Comparison of ENCODE assay signal across 1 cellular context in the genomic region with DNA sequence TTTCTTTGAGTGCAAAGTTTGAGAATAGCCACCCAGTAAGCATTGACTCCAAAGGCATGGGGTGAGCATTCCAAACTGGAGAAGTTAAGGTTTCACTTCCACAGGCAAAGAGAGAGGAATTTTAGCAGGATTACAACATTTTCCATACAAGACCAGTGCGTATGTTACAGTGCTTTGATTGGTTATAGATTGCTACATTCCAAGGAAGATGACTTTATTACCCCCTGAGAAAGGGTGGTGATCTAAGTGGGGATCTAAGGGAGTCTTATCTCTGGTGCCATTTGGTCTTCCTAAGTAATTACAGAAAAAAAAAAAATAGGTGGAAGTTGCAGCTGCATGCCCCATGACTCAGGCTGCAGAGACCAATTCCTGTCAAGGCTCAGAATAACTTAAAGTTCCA.
TF ChIP-seq lines count a peak whose summit lies in the region.

No MANE protein-coding gene starts in this region.

TF ChIP-seq in K562, 482 proteins besides CTCF, POLR2A, EP300 and RAD21 (continues in another document):
- TF ChIP-seq TEAD4 (IDR thresholded peaks at IDR 0.05; ENCODE audit: low read length), result peak; percentile 63
- no peak for TF ChIP-seq TEAD4 (CRISPR knock-in tag; IDR thresholded peaks at IDR 0.05; ENCODE audit: borderline replicate concordance)
- TF ChIP-seq POLR2AphosphoS2 (IDR thresholded peaks at IDR 0.05; ENCODE audit: low read length), result no peak
- 0 out of 4 replicates have a peak, but pooled peaks of 1 of the 2 experiments have one; percentile 11 for TF ChIP-seq FOXA3 (CRISPR knock-in tag; conservative IDR thresholded peaks at IDR 0.05 in 1 of 2, IDR thresholded peaks at IDR 0.05 in 1 of 2)
- TF ChIP-seq EHMT2 (IDR thresholded peaks at IDR 0.05), result no peak
- TF ChIP-seq, protein P1, sequence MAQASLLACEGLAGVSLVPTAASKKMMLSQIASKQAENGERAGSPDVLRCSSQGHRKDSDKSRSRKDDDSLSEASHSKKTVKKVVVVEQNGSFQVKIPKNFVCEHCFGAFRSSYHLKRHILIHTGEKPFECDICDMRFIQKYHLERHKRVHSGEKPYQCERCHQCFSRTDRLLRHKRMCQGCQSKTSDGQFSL (CRISPR knock-in tag; IDR thresholded peaks at IDR 0.05), result no peak
- TF ChIP-seq, protein P1 (tag; IDR thresholded peaks at IDR 0.05), result no peak
- TF ChIP-seq U2AF1 (optimal IDR thresholded peaks at IDR 0.05; ENCODE audit: low read depth, low read length), result no peak
- TF ChIP-seq CEBPG (CRISPR knock-in tag; IDR thresholded peaks at IDR 0.05), result no peak
- 0 out of 4 replicates have a peak, but pooled peaks of 1 of the 2 experiments have one; percentile 22 for TF ChIP-seq CEBPG (tag; conservative IDR thresholded peaks at IDR 0.05 in 1 of 2, IDR thresholded peaks at IDR 0.05 in 1 of 2)
- no peak for TF ChIP-seq CBX2 (IDR thresholded peaks at IDR 0.05; ENCODE audit: insufficient read depth, low read length, poor library complexity, severe bottlenecking)
- no peak for TF ChIP-seq SMC3 (conservative IDR thresholded peaks at IDR 0.05; ENCODE audit: insufficient read depth, low read depth, low read length)
- TF ChIP-seq CBFA2T2 (conservative IDR thresholded peaks at IDR 0.05), result peak; percentile 54; the same call in 1 of the 2 replicates
- TF ChIP-seq RBM14 (IDR thresholded peaks at IDR 0.05; ENCODE audit: borderline replicate concordance, insufficient read depth, low read depth, low read length), result no peak
- no peak for TF ChIP-seq ZBED1 (IDR thresholded peaks at IDR 0.05)
- no peak for TF ChIP-seq CCAR2 (IDR thresholded peaks at IDR 0.05; ENCODE audit: low read depth, low read length)
- no peak for TF ChIP-seq ESRRA (IDR thresholded peaks at IDR 0.05; ENCODE audit: borderline replicate concordance, low read depth)
- no peak for TF ChIP-seq ZNF764 (CRISPR knock-in tag; IDR thresholded peaks at IDR 0.05; ENCODE audit: low read depth)
- no peak for TF ChIP-seq HMGXB4 (CRISPR knock-in tag; IDR thresholded peaks at IDR 0.05)
- no peak for TF ChIP-seq HDAC6 (IDR thresholded peaks at IDR 0.05; ENCODE audit: low read depth, low read length)
- no peak for TF ChIP-seq HDAC2 (IDR thresholded peaks at IDR 0.05)
- TF ChIP-seq ZC3H4 (CRISPR knock-in tag; IDR thresholded peaks at IDR 0.05; ENCODE audit: borderline replicate concordance), result no peak
- peak; percentile 41; the same call in 1 of the 2 replicates for TF ChIP-seq TAL1 (IDR thresholded peaks at IDR 0.05)
- TF ChIP-seq NUFIP1 (IDR thresholded peaks at IDR 0.05; ENCODE audit: partially characterized antibody), result no peak
- TF ChIP-seq GABPA (tag; conservative IDR thresholded peaks at IDR 0.05; ENCODE audit: low read depth), result no peak
- no peak for TF ChIP-seq ZNF140 (CRISPR knock-in tag; IDR thresholded peaks at IDR 0.05)
- no peak for TF ChIP-seq DACH1 (IDR thresholded peaks at IDR 0.05; ENCODE audit: partially characterized antibody)
- TF ChIP-seq RBM25 (IDR thresholded peaks at IDR 0.05; ENCODE audit: low read depth, low read length, severe bottlenecking), result no peak
- TF ChIP-seq ZNF384 (IDR thresholded peaks at IDR 0.05; ENCODE audit: low read depth, low read length), result peak; percentile 81
- TF ChIP-seq BCOR (IDR thresholded peaks at IDR 0.05), result no peak
- TF ChIP-seq SIN3A (IDR thresholded peaks at IDR 0.05; ENCODE audit: borderline replicate concordance in 2 of 2, control insufficient read depth in 1 of 2, low read depth in 2 of 2, low read length in 2 of 2), result no peak
- TF ChIP-seq ELF4 (CRISPR knock-in tag; IDR thresholded peaks at IDR 0.05), result 0 out of 2 replicates have a peak, but pooled peaks have one; percentile 20
- peak; percentile 62 for TF ChIP-seq CBFA2T3 (IDR thresholded peaks at IDR 0.05)
- no peak for TF ChIP-seq FOXP1 (CRISPR knock-in tag; IDR thresholded peaks at IDR 0.05)
- TF ChIP-seq HOXB6 (CRISPR knock-in tag; IDR thresholded peaks at IDR 0.05; ENCODE audit: borderline replicate concordance), result no peak
- no peak for TF ChIP-seq ETV1 (tag; conservative IDR thresholded peaks at IDR 0.05; ENCODE audit: low read depth)
- no peak for TF ChIP-seq PREB (CRISPR knock-in tag; IDR thresholded peaks at IDR 0.05)
- no peak for TF ChIP-seq PHF8 (IDR thresholded peaks at IDR 0.05; ENCODE audit: borderline replicate concordance, low read length)
- no peak for TF ChIP-seq GTF2E2 (tag; IDR thresholded peaks at IDR 0.05)
- TF ChIP-seq NKRF (IDR thresholded peaks at IDR 0.05; ENCODE audit: borderline replicate concordance), result no peak
- TF ChIP-seq, protein P2, sequence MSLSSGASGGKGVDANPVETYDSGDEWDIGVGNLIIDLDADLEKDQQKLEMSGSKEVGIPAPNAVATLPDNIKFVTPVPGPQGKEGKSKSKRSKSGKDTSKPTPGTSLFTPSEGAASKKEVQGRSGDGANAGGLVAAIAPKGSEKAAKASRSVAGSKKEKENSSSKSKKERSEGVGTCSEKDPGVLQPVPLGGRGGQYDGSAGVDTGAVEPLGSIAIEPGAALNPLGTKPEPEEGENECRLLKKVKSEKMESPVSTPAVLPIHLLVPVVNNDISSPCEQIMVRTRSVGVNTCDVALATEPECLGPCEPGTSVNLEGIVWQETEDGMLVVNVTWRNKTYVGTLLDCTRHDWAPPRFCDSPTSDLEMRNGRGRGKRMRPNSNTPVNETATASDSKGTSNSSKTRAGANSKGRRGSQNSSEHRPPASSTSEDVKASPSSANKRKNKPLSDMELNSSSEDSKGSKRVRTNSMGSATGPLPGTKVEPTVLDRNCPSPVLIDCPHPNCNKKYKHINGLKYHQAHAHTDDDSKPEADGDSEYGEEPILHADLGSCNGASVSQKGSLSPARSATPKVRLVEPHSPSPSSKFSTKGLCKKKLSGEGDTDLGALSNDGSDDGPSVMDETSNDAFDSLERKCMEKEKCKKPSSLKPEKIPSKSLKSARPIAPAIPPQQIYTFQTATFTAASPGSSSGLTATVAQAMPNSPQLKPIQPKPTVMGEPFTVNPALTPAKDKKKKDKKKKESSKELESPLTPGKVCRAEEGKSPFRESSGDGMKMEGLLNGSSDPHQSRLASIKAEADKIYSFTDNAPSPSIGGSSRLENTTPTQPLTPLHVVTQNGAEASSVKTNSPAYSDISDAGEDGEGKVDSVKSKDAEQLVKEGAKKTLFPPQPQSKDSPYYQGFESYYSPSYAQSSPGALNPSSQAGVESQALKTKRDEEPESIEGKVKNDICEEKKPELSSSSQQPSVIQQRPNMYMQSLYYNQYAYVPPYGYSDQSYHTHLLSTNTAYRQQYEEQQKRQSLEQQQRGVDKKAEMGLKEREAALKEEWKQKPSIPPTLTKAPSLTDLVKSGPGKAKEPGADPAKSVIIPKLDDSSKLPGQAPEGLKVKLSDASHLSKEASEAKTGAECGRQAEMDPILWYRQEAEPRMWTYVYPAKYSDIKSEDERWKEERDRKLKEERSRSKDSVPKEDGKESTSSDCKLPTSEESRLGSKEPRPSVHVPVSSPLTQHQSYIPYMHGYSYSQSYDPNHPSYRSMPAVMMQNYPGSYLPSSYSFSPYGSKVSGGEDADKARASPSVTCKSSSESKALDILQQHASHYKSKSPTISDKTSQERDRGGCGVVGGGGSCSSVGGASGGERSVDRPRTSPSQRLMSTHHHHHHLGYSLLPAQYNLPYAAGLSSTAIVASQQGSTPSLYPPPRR (CRISPR knock-in tag; IDR thresholded peaks at IDR 0.05; ENCODE audit: borderline replicate concordance), result no peak
- TF ChIP-seq GTF2F1 (IDR thresholded peaks at IDR 0.05; ENCODE audit: low read depth, low read length), result no peak
- 0 out of 2 replicates have a peak, but pooled peaks have one; percentile 30 for TF ChIP-seq TEAD2 (tag; IDR thresholded peaks at IDR 0.05)
- TF ChIP-seq MTA1 (IDR thresholded peaks at IDR 0.05; ENCODE audit: borderline replicate concordance), result no peak
- TF ChIP-seq SMAD2 (IDR thresholded peaks at IDR 0.05; ENCODE audit: low read depth, low read length), result no peak
- peak; percentile 55; the same call in 1 of the 2 replicates for TF ChIP-seq ARID1B (IDR thresholded peaks at IDR 0.05)
- no peak for TF ChIP-seq HNRNPLL (IDR thresholded peaks at IDR 0.05; ENCODE audit: low read depth, low read length, poor library complexity, severe bottlenecking)
- no peak for TF ChIP-seq DPF2 (IDR thresholded peaks at IDR 0.05)
- peak; percentile 24; the same call in 1 of the 2 replicates for TF ChIP-seq SMARCE1 (IDR thresholded peaks at IDR 0.05)
- TF ChIP-seq DDX20 (tag; IDR thresholded peaks at IDR 0.05; ENCODE audit: low read depth), result no peak
- TF ChIP-seq BDP1 (IDR thresholded peaks at IDR 0.05; ENCODE audit: insufficient read depth, insufficient read length), result no peak
- TF ChIP-seq ZNF354B (CRISPR knock-in tag; IDR thresholded peaks at IDR 0.05), result no peak
- TF ChIP-seq FOSL1 (tag; conservative IDR thresholded peaks at IDR 0.05), result peak; percentile 61
- TF ChIP-seq CHCHD3 (CRISPR knock-in tag; IDR thresholded peaks at IDR 0.05), result no peak
- TF ChIP-seq, protein P3, sequence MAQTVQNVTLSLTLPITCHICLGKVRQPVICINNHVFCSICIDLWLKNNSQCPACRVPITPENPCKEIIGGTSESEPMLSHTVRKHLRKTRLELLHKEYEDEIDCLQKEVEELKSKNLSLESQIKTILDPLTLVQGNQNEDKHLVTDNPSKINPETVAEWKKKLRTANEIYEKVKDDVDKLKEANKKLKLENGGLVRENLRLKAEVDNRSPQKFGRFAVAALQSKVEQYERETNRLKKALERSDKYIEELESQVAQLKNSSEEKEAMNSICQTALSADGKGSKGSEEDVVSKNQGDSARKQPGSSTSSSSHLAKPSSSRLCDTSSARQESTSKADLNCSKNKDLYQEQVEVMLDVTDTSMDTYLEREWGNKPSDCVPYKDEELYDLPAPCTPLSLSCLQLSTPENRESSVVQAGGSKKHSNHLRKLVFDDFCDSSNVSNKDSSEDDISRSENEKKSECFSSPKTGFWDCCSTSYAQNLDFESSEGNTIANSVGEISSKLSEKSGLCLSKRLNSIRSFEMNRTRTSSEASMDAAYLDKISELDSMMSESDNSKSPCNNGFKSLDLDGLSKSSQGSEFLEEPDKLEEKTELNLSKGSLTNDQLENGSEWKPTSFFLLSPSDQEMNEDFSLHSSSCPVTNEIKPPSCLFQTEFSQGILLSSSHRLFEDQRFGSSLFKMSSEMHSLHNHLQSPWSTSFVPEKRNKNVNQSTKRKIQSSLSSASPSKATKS (CRISPR knock-in tag; IDR thresholded peaks at IDR 0.05), result no peak
- TF ChIP-seq VEZF1 (CRISPR knock-in tag; IDR thresholded peaks at IDR 0.05), result 0 out of 2 replicates have a peak, but pooled peaks have one; percentile 24
- no peak for TF ChIP-seq CREM (IDR thresholded peaks at IDR 0.05; ENCODE audit: low read depth)
- TF ChIP-seq MTA2 (IDR thresholded peaks at IDR 0.05; ENCODE audit: low read depth), result 0 out of 2 replicates have a peak, but pooled peaks have one; percentile 32
